Comparison of ENCODE assay signal across 19 cellular contexts in genomic region chr14:96434040-96434439, GRCh38. TPM values are rescaled to one million over a fixed set of nuclear protein-coding genes. Genes with fewer than 3 reads are reported as not detected.
DNase-seq lines count a peak whose midpoint lies in the region; ATAC-seq, FAIRE-seq and TF ChIP-seq lines count a peak whose summit lies in the region.
"Had no signal": no experiment of that assay in that cellular context is flagged by ENCODE, and none has a peak within 500 bp of the region (broad histone marks: within the 10 kb centered on the region; RNA-seq: fewer than 3 reads in every experiment).

No MANE protein-coding gene starts in this region.

- H3K9ac ChIP-seq in HepG2 (ENCODE audit: insufficient read depth, low read depth, low read length) = no peak overlapping the region
- H3K9ac ChIP-seq in mammary epithelial cell (ENCODE audit: insufficient read depth, low read length) = no peak overlapping the region
- no peak overlapping the region for H3K9ac ChIP-seq in trophoblast cell (ENCODE audit: low read length)

- no peak overlapping the region for H2AFZ ChIP-seq in HepG2 (ENCODE audit: low read length)
- peak overlapping the region; percentile 28 for H2AFZ ChIP-seq in mammary epithelial cell (ENCODE audit: low read depth, low read length)
- H2AFZ ChIP-seq in trophoblast cell (ENCODE audit: insufficient read depth, low read length, poor library complexity) = no peak overlapping the region

- intact Hi-C loops in HepG2 (cut with micrococcal nuclease; ENCODE audit: unreplicated experiment) (no loop called here), right lobe of liver (cut with DNase I) (no loop called here), mammary epithelial cell (cut with micrococcal nuclease) (no loop called here), tibial artery (cut with DNase I; ENCODE audit: low total_unique reads) (no loop called here)

- no peak overlapping the region for H2AK5ac ChIP-seq in trophoblast cell (ENCODE audit: low read length)

- no peak for DNase-seq in HepG2 (ENCODE audit: low spot score)
- no peak for DNase-seq in right lobe of liver
- peak; percentile 29 for DNase-seq in mammary epithelial cell
- no peak for DNase-seq in trophoblast cell
- DNase-seq in WTC11 (ENCODE audit: low spot score) = no peak
- DNase-seq in SHP77 (lab: John Stamatoyannopoulos, UW) = no peak
- DNase-seq in tibial artery = no peak
- DNase-seq: C1 segment of cervical spinal cord; CD4-positive, alpha-beta memory T cell; DMS153; GF-D8; GOT3; H9 had no signal

- TF ChIP-seq CTCF in HepG2 (CRISPR knock-in tag; IDR thresholded peaks at IDR 0.05) (peak; percentile 51), right lobe of liver (IDR thresholded peaks at IDR 0.05) (no peak), mammary epithelial cell (conservative IDR thresholded peaks at IDR 0.05 in 1 of 2, IDR thresholded peaks at IDR 0.05 in 1 of 2; ENCODE audit: extremely low read depth in 1 of 2, insufficient read depth in 1 of 2, low read depth in 1 of 2, low read length in 2 of 2) (no peak), WTC11 (IDR thresholded peaks at IDR 0.05) (no peak), tibial artery (IDR thresholded peaks at IDR 0.05) (no peak)

- H4K20me1 ChIP-seq in HepG2 (ENCODE audit: insufficient read depth, low read length) (no peaks in the 10 kb centered on the region), mammary epithelial cell (ENCODE audit: insufficient read depth, low read length) (no peaks in the 10 kb centered on the region)

- no peaks in the 10 kb centered on the region for H3K9me3 Mint-ChIP-seq in WTC11
- H3K9me3 Mint-ChIP-seq: CD4-positive, alpha-beta memory T cell; H9; IgD-negative memory B cell had no signal

- H3K4me3 Mint-ChIP-seq in WTC11 = no peak overlapping the region
- H3K4me3 Mint-ChIP-seq: B cell; CD4-positive, alpha-beta memory T cell; H9; IgD-negative memory B cell had no signal

- no TSS peak for BruUV-seq in HepG2 (replicated peaks; lab: Mats Ljungman, UMichigan)
- BruUV-seq in mammary epithelial cell (replicated peaks; lab: Mats Ljungman, UMichigan) = no TSS peak

- H2BK12ac ChIP-seq in trophoblast cell (ENCODE audit: low read length) = no peak overlapping the region

- TF ChIP-seq EP300 in HepG2 (IDR thresholded peaks at IDR 0.05; ENCODE audit: low read depth in 2 of 2, low read length in 2 of 2) (no peak), HepG2 (CRISPR knock-in tag; IDR thresholded peaks at IDR 0.05; ENCODE audit: borderline replicate concordance) (no peak)

- H3K27me3 Mint-ChIP-seq in WTC11 (ENCODE audit: low read depth) = no peaks in the 10 kb centered on the region; the same call in 1 of the 2 replicates

- no peak overlapping the region for H3K18ac ChIP-seq in trophoblast cell (ENCODE audit: low read length)

- TF ChIP-seq RAD21 in HepG2 (CRISPR knock-in tag; IDR thresholded peaks at IDR 0.05) = no peak

- no peaks in the 10 kb centered on the region for H3K36me3 Mint-ChIP-seq in WTC11
- H3K36me3 Mint-ChIP-seq: CD4-positive, alpha-beta memory T cell; IgD-negative memory B cell had no signal

- dilution Hi-C loops in mammary epithelial cell (cut with HindIII; ENCODE audit: low sequenced_read_pairs) = no loop called here

- peaks cover 13% of the 10 kb centered on the region for H3K79me1 ChIP-seq in trophoblast cell (ENCODE audit: low read length)

- in situ Hi-C loops in HepG2 (cut with HindIII; ENCODE audit: extremely low pct_ligation_motif_present, low pct_unique_long_range_greater_than_20kb) (no loop called here), mammary epithelial cell (cut with MboI; ENCODE audit: low sequenced_read_pairs in 2 of 2) (loop anchor here in 1 of 2 donors (25.0 kb wide), 1 partner anchor 872 kb away; no protein-coding TSS in a partner anchor)

- no peaks in the 10 kb centered on the region; a peak in 1 of 5 replicates for H3K27me3 ChIP-seq in HepG2 (ENCODE audit: control insufficient read depth in 1 of 2, insufficient read depth in 2 of 2, low read length in 2 of 2)
- H3K27me3 ChIP-seq in right lobe of liver = no peaks in the 10 kb centered on the region
- no peaks in the 10 kb centered on the region for H3K27me3 ChIP-seq in mammary epithelial cell (ENCODE audit: insufficient read depth, low read length)
- no peaks in the 10 kb centered on the region for H3K27me3 ChIP-seq in trophoblast cell (ENCODE audit: insufficient read depth, low read length)
- H3K27me3 ChIP-seq in tibial artery = peaks cover 0 to 43% of the 10 kb centered on the region in 2 donors

- CTCF ChIA-PET in HepG2 (lab: Yijun Ruan, JAX; ENCODE audit: low intra/inter-chr PET ratio, low total read pairs) = no interaction called here
- CTCF ChIA-PET in mammary epithelial cell (lab: Charles Lee; ENCODE audit: low non-redundant PET) = interaction anchor here (0.6 kb wide), 1 partner anchor 117 kb away, joined by 5 read pairs; no protein-coding TSS in a partner anchor
- CTCF ChIA-PET in WTC11 (lab: Charles Lee) = no interaction called here

- TF ChIP-seq POLR2A in HepG2 (IDR thresholded peaks at IDR 0.05; ENCODE audit: insufficient read depth in 1 of 2, low read depth in 2 of 2, low read length in 2 of 2) = no peak
- TF ChIP-seq POLR2A in right lobe of liver (IDR thresholded peaks at IDR 0.05) = no peak

- H3K23ac ChIP-seq in trophoblast cell (ENCODE audit: low read length) = no peak overlapping the region

- no peak for FAIRE-seq in HepG2 (lab: Jason Lieb, UNC)
- FAIRE-seq: D721Med, GM12891, GM19239 had no signal

- no peaks in the 10 kb centered on the region for H3K4me1 Mint-ChIP-seq in WTC11
- H3K4me1 Mint-ChIP-seq: B cell; CD4-positive, alpha-beta memory T cell; H9 had no signal

- peak overlapping the region; percentile 20 for H4K91ac ChIP-seq in trophoblast cell (ENCODE audit: low read depth, low read length)

- H3K4me2 ChIP-seq in HepG2 (ENCODE audit: low read depth, low read length) (no peak overlapping the region), mammary epithelial cell (ENCODE audit: insufficient read depth, low read depth, low read length) (no peak overlapping the region), trophoblast cell (ENCODE audit: low read length) (no peak overlapping the region)

- no peak overlapping the region for H4K8ac ChIP-seq in trophoblast cell (ENCODE audit: low read depth, low read length)

- H2BK5ac ChIP-seq in trophoblast cell (ENCODE audit: low read depth, low read length, poor library complexity) = no peak overlapping the region

- H3K14ac ChIP-seq in trophoblast cell (ENCODE audit: low read length) = no peak overlapping the region

- H3K27ac Mint-ChIP-seq in WTC11 = no peak overlapping the region
- H3K27ac Mint-ChIP-seq: B cell; CD4-positive, alpha-beta memory T cell; H9; IgD-negative memory B cell had no signal

- H3K27ac ChIP-seq in HepG2 (ENCODE audit: extremely low read length, insufficient read depth, low read length) = no peak overlapping the region
- H3K27ac ChIP-seq in right lobe of liver = no peak overlapping the region
- no peak overlapping the region for H3K27ac ChIP-seq in mammary epithelial cell (ENCODE audit: insufficient read depth, low read depth, low read length)
- no peak overlapping the region for H3K27ac ChIP-seq in trophoblast cell (ENCODE audit: low read depth, low read length)
- H3K27ac ChIP-seq in tibial artery = no peak overlapping the region

- POLR2A ChIA-PET in HepG2 (lab: Yijun Ruan, JAX) = no interaction called here
- POLR2A ChIA-PET in WTC11 (lab: Charles Lee) = no interaction called here

- no peaks in the 10 kb centered on the region for H3K4me1 ChIP-seq in HepG2 (ENCODE audit: insufficient read depth, low read length)
- H3K4me1 ChIP-seq in right lobe of liver = no peaks in the 10 kb centered on the region
- peaks cover 4% of the 10 kb centered on the region for H3K4me1 ChIP-seq in mammary epithelial cell (ENCODE audit: insufficient read depth, low read length)
- H3K4me1 ChIP-seq in trophoblast cell (ENCODE audit: control insufficient read depth in 1 of 2, insufficient read depth in 2 of 2, low read length in 2 of 2) = peaks cover 2 to 3% of the 10 kb centered on the region in 2 experiments
- no peaks in the 10 kb centered on the region for H3K4me1 ChIP-seq in tibial artery

- H3K9me3 ChIP-seq in HepG2 (ENCODE audit: low read length) (no peaks in the 10 kb centered on the region), right lobe of liver (no peaks in the 10 kb centered on the region), mammary epithelial cell (replicated peaks; ENCODE audit: insufficient read depth, low read length) (no peaks in the 10 kb centered on the region), trophoblast cell (ENCODE audit: insufficient read depth, low read depth, low read length) (no peaks in the 10 kb centered on the region), tibial artery (no peaks in the 10 kb centered on the region)

- H3K36me3 ChIP-seq in HepG2 (replicated peaks in 1 of 2; ENCODE audit: control insufficient read depth in 1 of 2, insufficient read depth in 2 of 2, low read length in 2 of 2) (no peaks in the 10 kb centered on the region), right lobe of liver (no peaks in the 10 kb centered on the region), mammary epithelial cell (ENCODE audit: insufficient read depth, low read length) (no peaks in the 10 kb centered on the region), trophoblast cell (ENCODE audit: control insufficient read depth in 1 of 2, insufficient read depth in 2 of 2, low read length in 2 of 2) (no peaks in the 10 kb centered on the region), tibial artery (no peaks in the 10 kb centered on the region)

- WGBS in HepG2 (ENCODE audit: low lambda C conversion rate) = 22% methylated on average over 4 of the region's 4 CpGs
- 67% methylated on average over 4 of the region's 4 CpGs for WGBS in right lobe of liver (ENCODE audit: insufficient coverage, low coverage, low lambda C conversion rate, missing lambda C conversion rate)
- 61% methylated on average over 4 of the region's 4 CpGs for WGBS in mammary epithelial cell (ENCODE audit: low coverage, missing lambda C conversion rate)
- no CpG with 5 or more reads among the region's 4 CpGs for WGBS in trophoblast cell (ENCODE audit: extremely low coverage, insufficient coverage, insufficient read length)

- H4K12ac ChIP-seq in trophoblast cell (ENCODE audit: low read depth, low read length) = no peak overlapping the region

- no peak; the same call in 2 of the 3 replicates for ATAC-seq in HepG2
- ATAC-seq in right lobe of liver = no peak
- no peak for ATAC-seq in WTC11

- no peak overlapping the region for H3K4ac ChIP-seq in trophoblast cell (ENCODE audit: low read depth, low read length)

- H3K79me2 ChIP-seq in HepG2 (ENCODE audit: insufficient read depth, low read length) (no peaks in the 10 kb centered on the region), mammary epithelial cell (ENCODE audit: insufficient read depth, low read length) (no peaks in the 10 kb centered on the region), trophoblast cell (ENCODE audit: control insufficient read depth, insufficient read depth, low read length, poor library complexity) (no peaks in the 10 kb centered on the region)

- H2BK120ac ChIP-seq in trophoblast cell (ENCODE audit: insufficient read depth, low read length, poor library complexity) = no peak overlapping the region

- no peak overlapping the region for H3K4me3 ChIP-seq in HepG2 (replicated peaks in 1 of 3; ENCODE audit: insufficient read depth in 1 of 3, low read depth in 2 of 3, low read length in 3 of 3)
- no peak overlapping the region for H3K4me3 ChIP-seq in right lobe of liver
- no peak overlapping the region for H3K4me3 ChIP-seq in mammary epithelial cell (replicated peaks in 1 of 3; ENCODE audit: insufficient read depth in 1 of 3, low read depth in 2 of 3, low read length in 3 of 3)
- H3K4me3 ChIP-seq in trophoblast cell (ENCODE audit: low read depth, low read length) = no peak overlapping the region
- no peak overlapping the region for H3K4me3 ChIP-seq in tibial artery

RNA-seq across cellular contexts. Expression of gene AK7, which starts 42.1 kb away (rescaled TPM):
- total RNA-seq in HepG2 (2016; rRNA removed; fragmentation: Illumina TruSeq; extraction: Trizol) (0.48 and 0.93 TPM in 2 replicates), right lobe of liver (1 to 10 TPM in 2 of 6 experiments, under 1 TPM in 4; 0.31 to 1.9 (median 0.85) TPM), mammary epithelial cell (1 to 10 TPM in 1 of 2 donors, under 1 TPM in 1; 0.33 to 1.5 TPM), WTC11 (2021) (6.4 to 8.4 TPM (median 6.6 TPM) in 3 replicates)
- total RNA-seq in HepG2 (2016; cell fraction: cytosol; rRNA removed; fragmentation: Illumina TruSeq; extraction: Trizol; ENCODE audit: low read depth) = 0.26 TPM in 1 of 2 replicates, not detected in the other
- total RNA-seq in HepG2 (2016; cell fraction: insoluble cytoplasmic fraction; rRNA removed; fragmentation: Illumina TruSeq; extraction: Trizol) = 0.56 and 0.77 TPM in 2 replicates
- 0.28 and 0.31 TPM in 2 replicates for total RNA-seq in HepG2 (2016; cell fraction: membrane; rRNA removed; fragmentation: Illumina TruSeq; extraction: Trizol)
- total RNA-seq in HepG2 (2016; cell fraction: nucleus; rRNA removed; fragmentation: Illumina TruSeq; extraction: Trizol) = 0.28 and 0.56 TPM in 2 replicates
- polyA plus RNA-seq in HepG2 (2011; rRNA removed) (0.45 and 0.46 TPM in 2 replicates), mammary epithelial cell (0.15 TPM)
- polyA plus RNA-seq in HepG2 (2011; cell fraction: cytosol; rRNA removed) = 0.28 and 0.43 TPM in 2 replicates
- polyA plus RNA-seq in HepG2 (2011; cell fraction: nucleus; rRNA removed) = 0.23 and 0.26 TPM in 2 replicates
- polyA plus RNA-seq in HepG2 (2012) = 0.45 and 0.97 TPM in 2 replicates
- polyA plus RNA-seq in HepG2 (2016; cell fraction: cytosol; fragmentation: Illumina TruSeq; extraction: Trizol; ENCODE audit: low read depth) = 0.09 and 0.18 TPM in 2 replicates
- polyA plus RNA-seq in HepG2 (2016; cell fraction: insoluble cytoplasmic fraction; fragmentation: Illumina TruSeq; extraction: Trizol; ENCODE audit: low read depth) = 0.78 and 1.4 TPM in 2 replicates
- 0.22 and 0.45 TPM in 2 replicates for polyA plus RNA-seq in HepG2 (2016; cell fraction: membrane; fragmentation: Illumina TruSeq; extraction: Trizol; ENCODE audit: low read depth)
- polyA plus RNA-seq in HepG2 (2016; cell fraction: nucleus; fragmentation: Illumina TruSeq; extraction: Trizol; ENCODE audit: insufficient read depth, low read depth) = 0.39 TPM in 1 of 2 replicates, not detected in the other
- polyA minus RNA-seq in HepG2 (2011; rRNA and poly(A)+ RNA removed; ENCODE audit: low replicate concordance) = 1.9 and 2.0 TPM in 2 replicates
- polyA minus RNA-seq in HepG2 (2011; cell fraction: cytosol; rRNA and poly(A)+ RNA removed) = 0.44 TPM in 1 of 2 replicates, not detected in the other
- 0.25 and 0.64 TPM in 2 replicates for polyA minus RNA-seq in HepG2 (2011; cell fraction: nucleus; rRNA and poly(A)+ RNA removed)
- not detected for polyA minus RNA-seq in mammary epithelial cell
- 0.94 and 1.4 TPM in 2 replicates for polyA plus RNA-seq in trophoblast cell (2013)
- total RNA-seq: HT-29 had no signal
- polyA plus RNA-seq: IgD-negative memory B cell had no signal

Comparison
In these comparisons a context has a peak if more than half of its experiments do, and no peak if none do; other contexts are left out.
1. Of the 50 proteins assayed by ChIP-seq in both HepG2 and WTC11: peak only in HepG2: CTCF; only in WTC11: none; in both: none; in neither: 49.